8 cellular contexts compared by ENCODE assay signal in genomic region chr5:132467292-132467984, GRCh38. TPM values are rescaled to one million over a fixed set of nuclear protein-coding genes. Genes with fewer than 3 reads are reported as not detected.
DNase-seq lines count a peak whose midpoint lies in the region; ATAC-seq, FAIRE-seq and TF ChIP-seq lines count a peak whose summit lies in the region.

No MANE protein-coding gene starts in this region.

- H4K20me1 ChIP-seq in astrocyte (ENCODE audit: insufficient read depth, low read length): no peaks in the 10 kb centered on the region

- H3K4me1 ChIP-seq in astrocyte (ENCODE audit: insufficient read depth, low read length): peaks cover 25% of the 10 kb centered on the region

- H3K9me3 ChIP-seq in astrocyte (ENCODE audit: insufficient read depth, low read depth, low read length): no peaks in the 10 kb centered on the region

- peaks cover 53% of the 10 kb centered on the region for H3K4me1 Mint-ChIP-seq in astrocyte (ENCODE audit: low read depth, unreplicated experiment)

- FAIRE-seq in astrocyte (lab: Jason Lieb, UNC): no peak

- H3K4me3 Mint-ChIP-seq in astrocyte (ENCODE audit: unreplicated experiment): no peak overlapping the region

- H3K27ac ChIP-seq in astrocyte (ENCODE audit: low read depth, low read length): no peak overlapping the region

- H3K9me3 Mint-ChIP-seq in astrocyte (ENCODE audit: unreplicated experiment): peaks cover 4% of the 10 kb centered on the region

- no peak for TF ChIP-seq CTCF in astrocyte (IDR thresholded peaks at IDR 0.05; ENCODE audit: insufficient read depth, low read depth, low read length)

- ATAC-seq in HG03565 (IDR thresholded peaks at IDR 0.05; ENCODE audit: unreplicated experiment): peak; percentile 34

- H3K4me2 ChIP-seq in astrocyte (ENCODE audit: low read length): no peak overlapping the region

- H3K36me3 ChIP-seq in astrocyte (ENCODE audit: insufficient read depth, low read length): no peaks in the 10 kb centered on the region

- H3K27ac Mint-ChIP-seq in astrocyte (ENCODE audit: unreplicated experiment): peak overlapping the region; percentile 53

- H3K27me3 Mint-ChIP-seq in astrocyte (ENCODE audit: low read depth, unreplicated experiment): no peaks in the 10 kb centered on the region

- DNase-seq in Ammon's horn (ENCODE audit: low spot score) (peak; percentile 43), astrocyte (ENCODE audit: low read depth) (no peak), erythroblast (lab: John Stamatoyannopoulos, UW) (no peak), NCI-H2171 treated with DMSO at 0.1 percent for 48 hours (lab: John Stamatoyannopoulos, UW) (no peak), HK-2 (ENCODE audit: unreplicated experiment) (no peak), inferior parietal cortex (ENCODE audit: extremely low spot score) (no peak)

- in situ Hi-C loops in GM18951 (cut with MboI; ENCODE audit: low sequenced_read_pairs, unreplicated experiment): no loop called here

- H3K27me3 ChIP-seq in astrocyte (ENCODE audit: insufficient read depth, low read length): no peaks in the 10 kb centered on the region

- no peak overlapping the region for H3K4me3 ChIP-seq in astrocyte (ENCODE audit: insufficient read depth, low read depth, low read length)

- peaks cover 11% of the 10 kb centered on the region for H3K36me3 Mint-ChIP-seq in astrocyte (ENCODE audit: low read depth, unreplicated experiment)

- no peak overlapping the region for H2AFZ ChIP-seq in astrocyte (ENCODE audit: low read depth, low read length)

- no peak overlapping the region for H3K9ac ChIP-seq in astrocyte (ENCODE audit: low read length)

- no peaks in the 10 kb centered on the region for H3K79me2 ChIP-seq in astrocyte (ENCODE audit: insufficient read depth, low read length)

- TF ChIP-seq POLR2A in GM18951 (IDR thresholded peaks at IDR 0.05; ENCODE audit: extremely low read depth, insufficient read depth, insufficient read length) (peak; percentile 5), erythroblast (IDR thresholded peaks at IDR 0.05; ENCODE audit: low read length) (no peak)

RNA-seq across cellular contexts. Expression of gene IRF1, which starts 23.1 kb away (rescaled TPM):
- total RNA-seq in astrocyte: 39.7 and 42.5 TPM in 2 replicates
